Comparison of ENCODE assay signal across 29 cellular contexts in the genomic region with DNA sequence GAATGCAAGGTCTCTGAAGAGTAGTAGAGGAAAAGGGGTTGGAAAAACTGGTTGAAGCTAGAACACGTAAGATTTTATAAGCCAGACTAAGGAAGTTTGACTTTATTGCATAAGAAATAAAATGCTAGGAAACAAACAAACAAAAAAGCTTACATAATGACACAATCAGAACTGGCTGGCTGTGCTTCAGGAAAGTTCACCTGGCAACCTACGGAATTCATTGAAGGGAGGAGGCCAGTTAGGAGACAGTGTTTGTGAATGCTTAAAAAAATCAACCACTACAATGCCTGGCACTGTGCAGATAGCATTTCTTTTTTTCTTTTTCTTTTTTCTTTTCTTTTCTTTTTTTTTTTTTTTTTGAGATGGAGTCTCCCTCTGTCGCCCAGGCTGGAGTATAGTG. TPM values are rescaled to one million over a fixed set of nuclear protein-coding genes. Genes with fewer than 3 reads are reported as not detected.
DNase-seq lines count a peak whose midpoint lies in the region; ATAC-seq and TF ChIP-seq lines count a peak whose summit lies in the region.
"Had no signal": no experiment of that assay in that cellular context is flagged by ENCODE, and none has a peak within 500 bp of the region (broad histone marks: within the 10 kb centered on the region; RNA-seq: fewer than 3 reads in every experiment).

No MANE protein-coding gene starts in this region.

- POLR2A ChIA-PET in activated naive CD8-positive, alpha-beta T cell treated with anti-CD3 and anti-CD28 coated beads, Interleukin-2, amount 10 ng/mL, durations not matched to agents 7 days and 5 days (lab: Charles Lee), result interaction anchor here (0.7 to 1.3 kb wide), 2 partner anchors 82 to 102 kb away, joined by 4 to 5 read pairs; no protein-coding TSS in a partner anchor
- POLR2A ChIA-PET in activated CD8-positive, alpha-beta T cell treated with anti-CD3 and anti-CD28 coated beads for 36 hours (lab: Charles Lee), result interaction anchor here (0.6 kb wide), 1 partner anchor 13 kb away, joined by 4 read pairs; no protein-coding TSS in a partner anchor

- peaks cover 42% of the 10 kb centered on the region for H3K4me1 Mint-ChIP-seq in activated naive CD8-positive, alpha-beta T cell treated with anti-CD3 and anti-CD28 coated beads, Interleukin-2, amount 10 ng/mL, durations not matched to agents 7 days and 5 days
- peaks cover 67% of the 10 kb centered on the region for H3K4me1 Mint-ChIP-seq in activated naive CD8-positive, alpha-beta T cell treated with anti-CD3 and anti-CD28 coated beads for 36 hours
- peaks cover 59% of the 10 kb centered on the region for H3K4me1 Mint-ChIP-seq in activated CD8-positive, alpha-beta T cell treated with anti-CD3 and anti-CD28 coated beads for 36 hours (ENCODE audit: low read depth)

- no peak for TF ChIP-seq CTCF in activated CD8-positive, alpha-beta T cell treated with anti-CD3 and anti-CD28 coated beads for 36 hours (IDR thresholded peaks at IDR 0.05)

- ATAC-seq in activated naive CD8-positive, alpha-beta T cell treated with anti-CD3 and anti-CD28 coated beads, Interleukin-2, amount 10 ng/mL, durations not matched to agents 7 days and 5 days (ENCODE audit: low read depth), result no peak
- no peak for ATAC-seq in activated CD8-positive, alpha-beta T cell treated with anti-CD3 and anti-CD28 coated beads for 36 hours
- ATAC-seq: activated CD4-positive, CD25-positive, alpha-beta regulatory T cell treated with anti-CD3 and anti-CD28 coated beads, Interleukin-2, amount 50 U/mL, for 24 hours; left ventricle myocardium superior; natural killer cell; stimulated activated naive B cell treated with anti-CD40 and anti-IgM and Interleukin-4, amounts not matched to agents 10 μg/mL and 1 μg/mL and 100 μg/mL, for 72 hours; upper lobe of right lung had no signal

- H3K27me3 Mint-ChIP-seq in activated naive CD8-positive, alpha-beta T cell treated with anti-CD3 and anti-CD28 coated beads, Interleukin-2, amount 10 ng/mL, durations not matched to agents 7 days and 5 days, result no peaks in the 10 kb centered on the region
- peaks cover 7% of the 10 kb centered on the region for H3K27me3 Mint-ChIP-seq in activated naive CD8-positive, alpha-beta T cell treated with anti-CD3 and anti-CD28 coated beads for 36 hours
- H3K27me3 Mint-ChIP-seq in activated CD8-positive, alpha-beta T cell treated with anti-CD3 and anti-CD28 coated beads for 36 hours, result no peaks in the 10 kb centered on the region
- H3K27me3 Mint-ChIP-seq: activated CD4-positive, alpha-beta memory T cell treated with anti-CD3 and anti-CD28 coated beads, Interleukin-2, amount 10 ng/mL, durations not matched to agents 7 days and 5 days; stimulated activated naive B cell treated with anti-CD40 and anti-IgM and Interleukin-4, amounts not matched to agents 10 μg/mL and 1 μg/mL and 100 μg/mL, for 72 hours had no signal

- no peak for DNase-seq in activated naive CD8-positive, alpha-beta T cell treated with anti-CD3 and anti-CD28 coated beads, Interleukin-2, amount 10 ng/mL, durations not matched to agents 7 days and 5 days
- no peak for DNase-seq in activated naive CD8-positive, alpha-beta T cell treated with anti-CD3 and anti-CD28 coated beads for 36 hours
- no peak for DNase-seq in activated CD8-positive, alpha-beta T cell treated with anti-CD3 and anti-CD28 coated beads for 36 hours
- DNase-seq in mucosa of gallbladder (ENCODE audit: low spot score) (peak; percentile 22), hypothalamus (lab: John Stamatoyannopoulos, UW) (no peak), T-helper 1 cell (no peak), NCI-H69 (lab: John Stamatoyannopoulos, UW) (no peak), Ammon's horn (ENCODE audit: low spot score) (no peak)
- DNase-seq: activated CD4-positive, alpha-beta memory T cell treated with anti-CD3 and anti-CD28 coated beads, Interleukin-2, amount 10 ng/mL, durations not matched to agents 7 days and 5 days; activated T-cell treated with anti-CD3 and anti-CD28 coated beads for 4 hours; central memory CD4-positive, alpha-beta T cell; COR-L47; DMS53; endodermal cell; foreskin fibroblast; H7; islet precursor cell; KBM-7; left ventricle myocardium superior; natural killer cell; NCI-H1930; NCI-H510A treated with DMSO at 0.1 percent for 48 hours; NK-92 treated with Interleukin-12 subunit alpha and Interleukin-12 subunit beta, amount 100 ng/mL, for 24 hours; occipital lobe; stimulated activated naive B cell treated with anti-CD40 and anti-IgM and Interleukin-4, amounts not matched to agents 10 μg/mL and 1 μg/mL and 100 μg/mL, for 72 hours; substantia nigra; upper lobe of right lung had no signal

- intact Hi-C loops in activated CD8-positive, alpha-beta T cell treated with anti-CD3 and anti-CD28 coated beads for 36 hours (cut with micrococcal nuclease), result no loop called here

- H3K27ac Mint-ChIP-seq in activated naive CD8-positive, alpha-beta T cell treated with anti-CD3 and anti-CD28 coated beads, Interleukin-2, amount 10 ng/mL, durations not matched to agents 7 days and 5 days, result peak overlapping the region; percentile 99
- H3K27ac Mint-ChIP-seq in activated naive CD8-positive, alpha-beta T cell treated with anti-CD3 and anti-CD28 coated beads for 36 hours, result no peak overlapping the region
- H3K27ac Mint-ChIP-seq in activated CD8-positive, alpha-beta T cell treated with anti-CD3 and anti-CD28 coated beads for 36 hours, result peak overlapping the region; percentile 13
- H3K27ac Mint-ChIP-seq: endodermal cell; stimulated activated naive B cell treated with anti-CD40 and anti-IgM and Interleukin-4, amounts not matched to agents 10 μg/mL and 1 μg/mL and 100 μg/mL, for 72 hours had no signal

- H3K4me3 Mint-ChIP-seq in activated naive CD8-positive, alpha-beta T cell treated with anti-CD3 and anti-CD28 coated beads, Interleukin-2, amount 10 ng/mL, durations not matched to agents 7 days and 5 days, result no peak overlapping the region
- no peak overlapping the region for H3K4me3 Mint-ChIP-seq in activated naive CD8-positive, alpha-beta T cell treated with anti-CD3 and anti-CD28 coated beads for 36 hours
- no peak overlapping the region for H3K4me3 Mint-ChIP-seq in activated CD8-positive, alpha-beta T cell treated with anti-CD3 and anti-CD28 coated beads for 36 hours
- H3K4me3 Mint-ChIP-seq: endodermal cell had no signal

- H3K36me3 Mint-ChIP-seq in activated naive CD8-positive, alpha-beta T cell treated with anti-CD3 and anti-CD28 coated beads, Interleukin-2, amount 10 ng/mL, durations not matched to agents 7 days and 5 days, result peaks cover 4% of the 10 kb centered on the region
- H3K36me3 Mint-ChIP-seq in activated naive CD8-positive, alpha-beta T cell treated with anti-CD3 and anti-CD28 coated beads for 36 hours, result peaks cover 23% of the 10 kb centered on the region
- peaks cover 29% of the 10 kb centered on the region for H3K36me3 Mint-ChIP-seq in activated CD8-positive, alpha-beta T cell treated with anti-CD3 and anti-CD28 coated beads for 36 hours (ENCODE audit: low read depth)
- H3K36me3 Mint-ChIP-seq: mesothelial cell of epicardium, natural killer cell had no signal

- H3K9me3 Mint-ChIP-seq in activated naive CD8-positive, alpha-beta T cell treated with anti-CD3 and anti-CD28 coated beads, Interleukin-2, amount 10 ng/mL, durations not matched to agents 7 days and 5 days, result no peaks in the 10 kb centered on the region
- H3K9me3 Mint-ChIP-seq in activated naive CD8-positive, alpha-beta T cell treated with anti-CD3 and anti-CD28 coated beads for 36 hours, result no peaks in the 10 kb centered on the region
- H3K9me3 Mint-ChIP-seq in activated CD8-positive, alpha-beta T cell treated with anti-CD3 and anti-CD28 coated beads for 36 hours, result no peaks in the 10 kb centered on the region
- H3K9me3 Mint-ChIP-seq: activated CD4-positive, alpha-beta memory T cell treated with anti-CD3 and anti-CD28 coated beads, Interleukin-2, amount 10 ng/mL, durations not matched to agents 7 days and 5 days; endodermal cell; mesothelial cell of epicardium; natural killer cell; stimulated activated naive B cell treated with anti-CD40 and anti-IgM and Interleukin-4, amounts not matched to agents 10 μg/mL and 1 μg/mL and 100 μg/mL, for 72 hours had no signal

- CTCF ChIA-PET in activated CD8-positive, alpha-beta T cell treated with anti-CD3 and anti-CD28 coated beads for 36 hours (lab: Charles Lee), result interaction anchor here (1.5 to 4.3 kb wide), 3 partner anchors 26 to 40 kb away, joined by 3 to 22 read pairs (median 5); no protein-coding TSS in a partner anchor

RNA-seq across cellular contexts. Expression of a gene that starts 1.9 kb away (rescaled TPM):
- total RNA-seq in activated naive CD8-positive, alpha-beta T cell treated with anti-CD3 and anti-CD28 coated beads, Interleukin-2, amount 10 ng/mL, durations not matched to agents 7 days and 5 days, result 10 to 100 TPM; 65.1 to 81.4 TPM
- 10 to 100 TPM; 72.0 to 72.8 TPM for total RNA-seq in activated naive CD8-positive, alpha-beta T cell treated with anti-CD3 and anti-CD28 coated beads for 36 hours
- 10 to 100 TPM; 74.1 to 74.5 TPM for total RNA-seq in activated CD8-positive, alpha-beta T cell treated with anti-CD3 and anti-CD28 coated beads for 36 hours
- 47.7 TPM for total RNA-seq in mucosa of gallbladder
